Comparison of ENCODE assay signal across 22 cellular contexts in the genomic region with DNA sequence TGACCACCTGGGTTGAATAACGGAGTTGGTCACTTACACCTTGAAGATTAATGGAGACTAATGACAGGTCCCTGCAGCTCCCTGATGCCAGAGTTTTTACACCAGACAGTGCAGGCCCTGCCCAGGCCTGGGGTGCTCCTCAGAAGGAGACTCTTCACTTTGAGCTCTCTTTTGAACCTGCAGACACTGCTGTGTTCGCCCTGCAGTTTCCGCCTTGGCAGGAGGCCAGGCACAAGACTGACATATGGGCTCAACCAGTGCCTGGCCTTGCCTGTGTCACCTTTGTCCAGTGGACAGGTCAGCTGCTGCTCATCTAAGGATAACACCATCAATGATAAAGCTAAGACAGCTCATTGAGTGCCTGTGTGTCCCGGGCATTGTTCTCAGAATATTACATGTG. TPM values are rescaled to one million over a fixed set of nuclear protein-coding genes. Genes with fewer than 3 reads are reported as not detected.
DNase-seq lines count a peak whose midpoint lies in the region; ATAC-seq, FAIRE-seq and TF ChIP-seq lines count a peak whose summit lies in the region.
"Had no signal": no experiment of that assay in that cellular context is flagged by ENCODE, and none has a peak within 500 bp of the region (broad histone marks: within the 10 kb centered on the region; RNA-seq: fewer than 3 reads in every experiment).

No MANE protein-coding gene starts in this region.

- H3K9me3 Mint-ChIP-seq in stimulated activated effector memory CD8-positive, alpha-beta T cell treated with anti-CD3 and anti-CD28 coated beads, Interleukin-12 subunit alpha, Interleukin-12 subunit beta, amount 100 ng/mL, for 72 hours: no peaks in the 10 kb centered on the region
- H3K9me3 Mint-ChIP-seq: CD4-positive, CD25-positive, alpha-beta regulatory T cell; CD8-positive, alpha-beta T cell; GM23338; H9; HFFc6 had no signal

- FAIRE-seq in urothelium cell line (lab: Jason Lieb, UNC): no peak
- FAIRE-seq: G401.6, GM12892, GM19239 had no signal

- ATAC-seq in body of pancreas (no peak), left colon (peak; percentile 23), HG03378 (IDR thresholded peaks at IDR 0.05; ENCODE audit: unreplicated experiment) (no peak)
- ATAC-seq in stimulated activated effector memory CD8-positive, alpha-beta T cell treated with anti-CD3 and anti-CD28 coated beads, Interleukin-12 subunit alpha, Interleukin-12 subunit beta, amount 100 ng/mL, for 72 hours: no peak
- ATAC-seq: CD8-positive, alpha-beta T cell; GM23338 had no signal

- H3K27ac ChIP-seq in body of pancreas: no peak overlapping the region

- no peak overlapping the region for H3K4me3 ChIP-seq in body of pancreas
- H3K4me3 ChIP-seq: GM23338 had no signal

- H3K27ac Mint-ChIP-seq in stimulated activated effector memory CD8-positive, alpha-beta T cell treated with anti-CD3 and anti-CD28 coated beads, Interleukin-12 subunit alpha, Interleukin-12 subunit beta, amount 100 ng/mL, for 72 hours: peak overlapping the region; percentile 33
- H3K27ac Mint-ChIP-seq: CD4-positive, CD25-positive, alpha-beta regulatory T cell; CD8-positive, alpha-beta T cell; GM23338; H9; HFFc6 had no signal

- peaks cover 9% of the 10 kb centered on the region for H3K4me1 Mint-ChIP-seq in stimulated activated effector memory CD8-positive, alpha-beta T cell treated with anti-CD3 and anti-CD28 coated beads, Interleukin-12 subunit alpha, Interleukin-12 subunit beta, amount 100 ng/mL, for 72 hours

- intact Hi-C loops in body of pancreas (cut with DNase I) (no loop called here), left colon (cut with DNase I, micrococcal nuclease) (no loop called here)

- no peak overlapping the region for H3K4me3 Mint-ChIP-seq in stimulated activated effector memory CD8-positive, alpha-beta T cell treated with anti-CD3 and anti-CD28 coated beads, Interleukin-12 subunit alpha, Interleukin-12 subunit beta, amount 100 ng/mL, for 72 hours
- H3K4me3 Mint-ChIP-seq: CD4-positive, CD25-positive, alpha-beta regulatory T cell; CD8-positive, alpha-beta T cell; GM23338; H9; HFFc6 had no signal

- peaks cover 80% of the 10 kb centered on the region for H3K36me3 Mint-ChIP-seq in stimulated activated effector memory CD8-positive, alpha-beta T cell treated with anti-CD3 and anti-CD28 coated beads, Interleukin-12 subunit alpha, Interleukin-12 subunit beta, amount 100 ng/mL, for 72 hours

- no peaks in the 10 kb centered on the region for H3K27me3 ChIP-seq in body of pancreas

- TF ChIP-seq CTCF in body of pancreas (IDR thresholded peaks at IDR 0.05): no peak

- TF ChIP-seq POLR2A in body of pancreas (IDR thresholded peaks at IDR 0.05): no peak

- 60 to 72% methylated on average over 3 to 4 of the region's 4 CpGs for WGBS in body of pancreas, 2 donors

- in situ Hi-C loops in G401 (cut with HindIII; ENCODE audit: low sequenced_read_pairs): no loop called here

- no peaks in the 10 kb centered on the region for H3K9me3 ChIP-seq in body of pancreas
- H3K9me3 ChIP-seq: Caco-2 had no signal

- peak; percentile 34 for DNase-seq in G401 (ENCODE audit: low spot score)
- peak in 3 of 4 donors; percentile 27 to 56 (median 34) for DNase-seq in body of pancreas
- DNase-seq in left colon: peak in 1 of 2 donors; percentile 27
- DNase-seq in stimulated activated effector memory CD8-positive, alpha-beta T cell treated with anti-CD3 and anti-CD28 coated beads, Interleukin-12 subunit alpha, Interleukin-12 subunit beta, amount 100 ng/mL, for 72 hours (ENCODE audit: low spot score in 2 of 2): no peak
- DNase-seq in NK-92 (lab: John Stamatoyannopoulos, UW; ENCODE audit: unreplicated experiment): no peak
- DNase-seq in urothelium cell line (ENCODE audit: low spot score): no peak
- DNase-seq: C1 segment of cervical spinal cord; Caco-2; CD4-positive, CD25-positive, alpha-beta regulatory T cell; CD8-positive, alpha-beta T cell; DMS153; DMS79 treated with DMSO at 0.1 percent for 48 hours; H9; HFFc6 had no signal

- peaks cover 7 to 47% of the 10 kb centered on the region in 2 donors for H3K36me3 ChIP-seq in body of pancreas (replicated peaks in 1 of 2; ENCODE audit: insufficient read depth in 1 of 2, low read depth in 2 of 2)

- H3K4me1 ChIP-seq in body of pancreas: peaks cover 11% of the 10 kb centered on the region
- H3K4me1 ChIP-seq: Caco-2 had no signal

RNA-seq across cellular contexts. Expression of gene STRIP1, which starts 5.2 kb away (rescaled TPM):
- total RNA-seq in G401 (2014; rRNA removed; shearing (Covaris generic)): 28.1 and 28.3 TPM in 2 replicates
- total RNA-seq in body of pancreas (10 to 100 TPM; 22.7 to 24.1 TPM), left colon (10 to 100 TPM; 34.0 to 38.2 TPM)

RNA-seq across cellular contexts. Expression of gene ALX3, which starts 30.8 kb away (rescaled TPM):
- not detected in 2 replicates for total RNA-seq in G401 (2014; rRNA removed; shearing (Covaris generic))
- total RNA-seq in body of pancreas (not detected), left colon (not detected)
- total RNA-seq: A172; Caco-2; CD4-positive, CD25-positive, alpha-beta regulatory T cell; CD8-positive, alpha-beta T cell; Daoy; GM23338; H4; H9 had no signal

RNA-seq across cellular contexts. Expression of gene AHCYL1, which starts 55.1 kb away (rescaled TPM):
- 20.5 and 24.2 TPM in 2 replicates for total RNA-seq in G401 (2014; rRNA removed; shearing (Covaris generic))
- 10 to 100 TPM; 38.4 to 61.6 TPM for total RNA-seq in body of pancreas
- total RNA-seq in left colon: 10 to 100 TPM; 90.7 to 95.1 TPM

Comparison
In these comparisons a context has a peak if more than half of its experiments do, and no peak if none do; other contexts are left out.
1. DNase-seq: peak in G401 (single experiment) and body of pancreas (3 of 4); none in stimulated activated effector memory CD8-positive, alpha-beta T cell treated with anti-CD3 and anti-CD28 coated beads, Interleukin-12 subunit alpha, Interleukin-12 subunit beta, amount 100 ng/mL, for 72 hours (0 of 2), NK-92 (single experiment) and urothelium cell line (single experiment).